ENCODE assay signal across 8 cellular contexts in genomic region chr22:31752096-31752847, GRCh38. TPM values are rescaled to one million over a fixed set of nuclear protein-coding genes. Genes with fewer than 3 reads are reported as not detected.
DNase-seq lines count a peak whose midpoint lies in the region; ATAC-seq, FAIRE-seq and TF ChIP-seq lines count a peak whose summit lies in the region.

No MANE protein-coding gene starts in this region.

- H3K4me1 ChIP-seq in right lobe of liver (peaks cover 0 to 47% (median 23%) of the 10 kb centered on the region in 4 donors), thoracic aorta (ENCODE audit: control insufficient read depth in 1 of 2, low read depth in 2 of 2) (peaks cover 22 to 49% of the 10 kb centered on the region in 2 donors)

- H3K27me3 ChIP-seq in right lobe of liver (no peaks in the 10 kb centered on the region), thoracic aorta (replicated peaks; ENCODE audit: insufficient read depth) (no peaks in the 10 kb centered on the region)

- H3K4me3 Mint-ChIP-seq in activated T-cell treated with anti-CD3 and anti-CD28 coated beads, Interleukin-2, amount 50 U/mL, for 72 hours = peak overlapping the region; percentile 87 to 93
- H3K4me3 Mint-ChIP-seq in activated naive CD8-positive, alpha-beta T cell = peak overlapping the region; percentile 96

- no peak for DNase-seq in activated T-cell treated with anti-CD3 and anti-CD28 coated beads, Interleukin-2, amount 50 U/mL, for 72 hours
- DNase-seq in activated T-cell treated with anti-CD3 and anti-CD28 coated beads for 4 hours (no peak), right lobe of liver (no peak), thoracic aorta (ENCODE audit: low spot score) (no peak), frontal cortex (ENCODE audit: low spot score in 2 of 2) (no peak), AML-193 (lab: John Stamatoyannopoulos, UW) (no peak)

- H3K4me1 Mint-ChIP-seq in activated T-cell treated with anti-CD3 and anti-CD28 coated beads, Interleukin-2, amount 50 U/mL, for 72 hours (ENCODE audit: low read depth) = peaks cover 56% of the 10 kb centered on the region
- peaks cover 53% of the 10 kb centered on the region for H3K4me1 Mint-ChIP-seq in activated naive CD8-positive, alpha-beta T cell (ENCODE audit: low read depth)

- H3K36me3 ChIP-seq in right lobe of liver (no peaks in the 10 kb centered on the region), thoracic aorta (no peaks in the 10 kb centered on the region)

- H3K27me3 Mint-ChIP-seq in activated T-cell treated with anti-CD3 and anti-CD28 coated beads, Interleukin-2, amount 50 U/mL, for 72 hours (ENCODE audit: low read depth) = no peaks in the 10 kb centered on the region
- H3K27me3 Mint-ChIP-seq in activated naive CD8-positive, alpha-beta T cell = no peaks in the 10 kb centered on the region

- peaks cover 4 to 8% of the 10 kb centered on the region in 2 donors for H3K36me3 Mint-ChIP-seq in activated T-cell treated with anti-CD3 and anti-CD28 coated beads, Interleukin-2, amount 50 U/mL, for 72 hours (ENCODE audit: insufficient read depth in 2 of 2)
- H3K36me3 Mint-ChIP-seq in activated naive CD8-positive, alpha-beta T cell = no peaks in the 10 kb centered on the region

- H3K4me3 ChIP-seq in right lobe of liver (peak overlapping the region in 1 of 3 donors; percentile 97), thoracic aorta (peak overlapping the region; percentile 76)

- no peak for FAIRE-seq in frontal cortex (lab: Jason Lieb, UNC)

- H3K27ac ChIP-seq in right lobe of liver = peak overlapping the region; percentile 77 to 89 (median 81)
- peak overlapping the region; percentile 95 to 97 for H3K27ac ChIP-seq in thoracic aorta

- H3K9me3 ChIP-seq in right lobe of liver (no peaks in the 10 kb centered on the region), thoracic aorta (no peaks in the 10 kb centered on the region)

- TF ChIP-seq CTCF in right lobe of liver (IDR thresholded peaks at IDR 0.05) (no peak), thoracic aorta (IDR thresholded peaks at IDR 0.05) (no peak)

- WGBS in right lobe of liver (ENCODE audit: insufficient coverage, low coverage, low lambda C conversion rate, missing lambda C conversion rate) = 12% methylated on average over 1 of the region's 7 CpGs

- ATAC-seq in activated T-cell treated with anti-CD3 and anti-CD28 coated beads, Interleukin-2, amount 50 U/mL, for 72 hours (replicated peaks in 1 of 2) = no peak
- ATAC-seq in right lobe of liver (no peak), thoracic aorta (ENCODE audit: insufficient number of reproducible peaks, low FRiP score, low read depth) (no peak), GM18502 (IDR thresholded peaks at IDR 0.05; ENCODE audit: poor library complexity, unreplicated experiment) (no peak)

- H3K27ac Mint-ChIP-seq in activated T-cell treated with anti-CD3 and anti-CD28 coated beads, Interleukin-2, amount 50 U/mL, for 72 hours = peak overlapping the region; percentile 84
- H3K27ac Mint-ChIP-seq in activated naive CD8-positive, alpha-beta T cell = peak overlapping the region; percentile 99

- no peaks in the 10 kb centered on the region for H3K9me3 Mint-ChIP-seq in activated T-cell treated with anti-CD3 and anti-CD28 coated beads, Interleukin-2, amount 50 U/mL, for 72 hours
- no peaks in the 10 kb centered on the region for H3K9me3 Mint-ChIP-seq in activated naive CD8-positive, alpha-beta T cell (ENCODE audit: low read depth)

- no peak for TF ChIP-seq POLR2A in right lobe of liver (IDR thresholded peaks at IDR 0.05)

- intact Hi-C loops in right lobe of liver (cut with DNase I) = no loop called here

RNA-seq across cellular contexts. Expression of gene DEPDC5, which starts 1.5 kb away (rescaled TPM):
- total RNA-seq in activated T-cell treated with anti-CD3 and anti-CD28 coated beads, Interleukin-2, amount 50 U/mL, for 72 hours = 10 to 100 TPM; 34.1 to 38.1 TPM
- 10 to 100 TPM in 5 of 6 experiments, 1 to 10 TPM in 1; 9.1 to 22.9 (median 14.6) TPM for total RNA-seq in right lobe of liver
- total RNA-seq in thoracic aorta = 10 to 100 TPM; 31.3 to 52.7 TPM
- 15.9 TPM for total RNA-seq in frontal cortex

RNA-seq across cellular contexts. Expression of gene PRR14L, which starts 2.3 kb away (rescaled TPM):
- 10 to 100 TPM; 45.5 to 46.8 TPM for total RNA-seq in activated T-cell treated with anti-CD3 and anti-CD28 coated beads, Interleukin-2, amount 50 U/mL, for 72 hours
- total RNA-seq in right lobe of liver (10 to 100 TPM; 11.2 to 22.8 (median 17.0) TPM), thoracic aorta (10 to 100 TPM; 22.1 to 38.2 TPM), frontal cortex (26.9 TPM)
